In genomic region chr9:98078895-98079294, GRCh38 we compare ENCODE assay signal across 2 cellular contexts.
TF ChIP-seq lines count a peak whose summit lies in the region.

No MANE protein-coding gene starts in this region.

TF ChIP-seq in WTC11, 78 proteins besides CTCF, POLR2A, EP300 and RAD21:
- TF ChIP-seq ELF4 (CRISPR knock-in tag; IDR thresholded peaks at IDR 0.05; ENCODE audit: low read depth) (no peak), JAZF1 (CRISPR knock-in tag; IDR thresholded peaks at IDR 0.05) (no peak), ZNF532 (CRISPR knock-in tag; IDR thresholded peaks at IDR 0.05; ENCODE audit: borderline replicate concordance) (no peak), CREM (CRISPR knock-in tag; IDR thresholded peaks at IDR 0.05) (no peak), JUN (CRISPR knock-in tag; IDR thresholded peaks at IDR 0.05) (no peak), HMGA2 (CRISPR knock-in tag; IDR thresholded peaks at IDR 0.05) (no peak), CDX4 (CRISPR knock-in tag; IDR thresholded peaks at IDR 0.05; ENCODE audit: borderline replicate concordance) (no peak), GABPB1 (CRISPR knock-in tag; IDR thresholded peaks at IDR 0.05) (no peak), NR1H2 (CRISPR knock-in tag; IDR thresholded peaks at IDR 0.05) (no peak), IRF1 (CRISPR knock-in tag; IDR thresholded peaks at IDR 0.05) (no peak), ZSCAN18 (CRISPR knock-in tag; IDR thresholded peaks at IDR 0.05) (no peak), E2F1 (CRISPR knock-in tag; IDR thresholded peaks at IDR 0.05) (no peak), ZBTB43 (CRISPR knock-in tag; IDR thresholded peaks at IDR 0.05) (no peak)

TF ChIP-seq in K562, 482 proteins besides CTCF, POLR2A, EP300 and RAD21:
- TF ChIP-seq KDM5B (IDR thresholded peaks at IDR 0.05; ENCODE audit: insufficient replicate concordance, low read depth, low read length) = no peak
- TF ChIP-seq HDAC1 (IDR thresholded peaks at IDR 0.05) = no peak
- TF ChIP-seq C11orf30 (IDR thresholded peaks at IDR 0.05; ENCODE audit: low read depth) = peak; percentile 68
- no peak for TF ChIP-seq CREBBP (IDR thresholded peaks at IDR 0.05; ENCODE audit: low read depth, low read length)
- no peak for TF ChIP-seq HDAC2 (IDR thresholded peaks at IDR 0.05)
- TF ChIP-seq MAFG (tag; conservative IDR thresholded peaks at IDR 0.05) = peak; percentile 40; the same call in 1 of the 2 replicates
- no peak for TF ChIP-seq HINFP (tag; conservative IDR thresholded peaks at IDR 0.05; ENCODE audit: low read depth)
- no peak for TF ChIP-seq TGIF2 (CRISPR knock-in tag; IDR thresholded peaks at IDR 0.05)
- no peak for TF ChIP-seq CCAR2 (IDR thresholded peaks at IDR 0.05; ENCODE audit: low read depth, low read length)
- peak; percentile 53; the same call in 1 of the 2 replicates for TF ChIP-seq MAFF (IDR thresholded peaks at IDR 0.05; ENCODE audit: low read length)
- TF ChIP-seq MAFK (IDR thresholded peaks at IDR 0.05; ENCODE audit: low read length) = peak; percentile 13; the same call in 1 of the 2 replicates
- no peak for TF ChIP-seq KLF10 (CRISPR knock-in tag; IDR thresholded peaks at IDR 0.05)
- no peak for TF ChIP-seq ZNF639 (CRISPR knock-in tag; conservative IDR thresholded peaks at IDR 0.05 in 1 of 2, IDR thresholded peaks at IDR 0.05 in 1 of 2)
- no peak for TF ChIP-seq JUNB (CRISPR knock-in tag; conservative IDR thresholded peaks at IDR 0.05)
- no peak for TF ChIP-seq ZBTB49 (CRISPR knock-in tag; IDR thresholded peaks at IDR 0.05; ENCODE audit: borderline replicate concordance)
- TF ChIP-seq NELFE (IDR thresholded peaks at IDR 0.05; ENCODE audit: insufficient read depth, insufficient read length) = no peak
- TF ChIP-seq ZNF696 (CRISPR knock-in tag; conservative IDR thresholded peaks at IDR 0.05) = no peak
- no peak for TF ChIP-seq AFF1 (IDR thresholded peaks at IDR 0.05; ENCODE audit: low read depth in 1 of 2, partially characterized antibody in 2 of 2)
- no peak for TF ChIP-seq MBD2 (IDR thresholded peaks at IDR 0.05; ENCODE audit: borderline replicate concordance, low read depth)
- no peak for TF ChIP-seq ASH1L (IDR thresholded peaks at IDR 0.05; ENCODE audit: borderline replicate concordance, low read depth, partially characterized antibody)
- no peak for TF ChIP-seq SMAD1 (IDR thresholded peaks at IDR 0.05; ENCODE audit: low read depth, low read length, partially characterized antibody)
- TF ChIP-seq NONO (IDR thresholded peaks at IDR 0.05; ENCODE audit: low read depth in 2 of 2, low read length in 1 of 2) = no peak
- TF ChIP-seq NCOA6 (IDR thresholded peaks at IDR 0.05) = no peak
- no peak for TF ChIP-seq ZEB2 (IDR thresholded peaks at IDR 0.05)
- peak; percentile 87 for TF ChIP-seq ZNF316 (IDR thresholded peaks at IDR 0.05)
- no peak for TF ChIP-seq ZBTB17 (CRISPR knock-in tag; IDR thresholded peaks at IDR 0.05)
- no peak for TF ChIP-seq HLTF (IDR thresholded peaks at IDR 0.05)
- TF ChIP-seq STAT6 (CRISPR knock-in tag; IDR thresholded peaks at IDR 0.05) = no peak
- no peak for TF ChIP-seq ZFX (CRISPR knock-in tag; IDR thresholded peaks at IDR 0.05)
